In the genomic region with DNA sequence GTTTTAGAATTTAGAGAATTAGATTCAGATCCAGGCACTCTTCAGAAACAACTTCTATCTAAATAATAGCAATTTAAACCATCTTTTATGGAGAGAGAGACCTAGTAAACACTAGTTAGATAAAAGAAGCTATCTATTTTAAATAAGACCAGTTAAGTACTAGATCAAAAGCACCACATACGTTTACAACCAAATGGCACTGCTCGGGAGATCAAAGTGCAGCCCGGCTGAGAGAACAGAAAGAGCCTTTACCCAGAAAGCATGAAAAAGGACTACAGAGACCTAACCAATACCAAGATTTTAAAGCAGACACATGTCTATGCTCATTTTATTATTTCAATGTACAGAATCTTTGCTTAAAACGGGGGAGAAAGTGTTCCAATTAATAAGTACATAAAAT, we compare ENCODE assay signal across 18 cellular contexts. TPM values are rescaled to one million over a fixed set of nuclear protein-coding genes. Genes with fewer than 3 reads are reported as not detected.
A peak's percentile ranks its signal among the peaks of the same experiment; 100 is the strongest.
DNase-seq lines count a peak whose midpoint lies in the region; ATAC-seq and TF ChIP-seq lines count a peak whose summit lies in the region.
"Had no signal": no experiment of that assay in that cellular context is flagged by ENCODE, and none has a peak within 500 bp of the region (broad histone marks: within the 10 kb centered on the region; RNA-seq: fewer than 3 reads in every experiment).

No MANE protein-coding gene starts in this region.

- POLR2A ChIA-PET in naive thymus-derived CD8-positive, alpha-beta T cell (lab: Charles Lee), result no interaction called here

- H3K79me2 ChIP-seq in GM23338 (replicated peaks; ENCODE audit: insufficient read depth), result no peaks in the 10 kb centered on the region

- peaks cover 5% of the 10 kb centered on the region for H3K27me3 Mint-ChIP-seq in GM23338 (ENCODE audit: insufficient read depth, low read depth, poor library complexity)
- peaks cover 0 to 2% (median 0%) of the 10 kb centered on the region in 5 donors for H3K27me3 Mint-ChIP-seq in naive thymus-derived CD8-positive, alpha-beta T cell

- no peaks in the 10 kb centered on the region for H3K27me3 ChIP-seq in BLaER1
- H3K27me3 ChIP-seq in GM23338 (ENCODE audit: insufficient read depth), result no peaks in the 10 kb centered on the region
- no peaks in the 10 kb centered on the region for H3K27me3 ChIP-seq in colonic mucosa

- H4K20me1 ChIP-seq in BLaER1, result no peaks in the 10 kb centered on the region
- no peaks in the 10 kb centered on the region for H4K20me1 ChIP-seq in GM23338 (replicated peaks; ENCODE audit: insufficient read depth)

- no peaks in the 10 kb centered on the region for H3K36me3 Mint-ChIP-seq in GM23338 (ENCODE audit: low read depth)
- H3K36me3 Mint-ChIP-seq in naive thymus-derived CD8-positive, alpha-beta T cell, result no peaks in the 10 kb centered on the region

- no peaks in the 10 kb centered on the region; the same call in 1 of the 2 replicates for H3K9me2 ChIP-seq in GM23338 (ENCODE audit: insufficient read depth)

- peak; percentile 36; the same call in 2 of the 3 replicates for ATAC-seq in GM23338
- ATAC-seq in naive thymus-derived CD8-positive, alpha-beta T cell, result peak; percentile 71 to 82
- ATAC-seq in HG03139 (IDR thresholded peaks at IDR 0.05; ENCODE audit: unreplicated experiment), result no peak
- ATAC-seq in HG02571 (IDR thresholded peaks at IDR 0.05; ENCODE audit: unreplicated experiment), result no peak

- no peak overlapping the region for H3K27ac ChIP-seq in BLaER1
- H3K27ac ChIP-seq in GM23338 (ENCODE audit: low read depth), result no peak overlapping the region
- no peak overlapping the region for H3K27ac ChIP-seq in colonic mucosa

- H3K4me2 ChIP-seq in BLaER1 (peak overlapping the region; percentile 38), GM23338 (no peak overlapping the region)

- no peak for DNase-seq in GM23338 (ENCODE audit: low spot score)
- DNase-seq in colonic mucosa, result peak; percentile 64
- peak in 6 of 10 donors; percentile 6 to 40 (median 18) for DNase-seq in naive thymus-derived CD8-positive, alpha-beta T cell
- DNase-seq in glomerular visceral epithelial cell (ENCODE audit: extremely low spot score), result no peak
- no peak for DNase-seq in COLO668 (lab: John Stamatoyannopoulos, UW; ENCODE audit: unreplicated experiment)
- DNase-seq: DMS79; GOT3; Karpas-422; NCI-H187 treated with DMSO at 0.1 percent for 48 hours; NCI-H2171; NCI-H446 treated with DMSO at 0.1 percent for 48 hours; NK-92 treated with Interleukin-12 subunit alpha and Interleukin-12 subunit beta, amount 100 ng/mL, for 24 hours; OCI-M1; RPMI8226 had no signal

- peaks cover 17% of the 10 kb centered on the region for H3K4me1 ChIP-seq in BLaER1
- peaks cover 22% of the 10 kb centered on the region for H3K4me1 ChIP-seq in GM23338 (ENCODE audit: insufficient read depth)
- H3K4me1 ChIP-seq in colonic mucosa, result no peaks in the 10 kb centered on the region

- no peaks in the 10 kb centered on the region for H3K9me3 Mint-ChIP-seq in GM23338
- H3K9me3 Mint-ChIP-seq in naive thymus-derived CD8-positive, alpha-beta T cell, result no peaks in the 10 kb centered on the region

- H3K36me3 ChIP-seq in BLaER1 (no peaks in the 10 kb centered on the region), GM23338 (ENCODE audit: insufficient read depth) (no peaks in the 10 kb centered on the region), colonic mucosa (no peaks in the 10 kb centered on the region)

- no peaks in the 10 kb centered on the region for H3K9me3 ChIP-seq in BLaER1
- no peaks in the 10 kb centered on the region for H3K9me3 ChIP-seq in colonic mucosa

- no peak overlapping the region for H3K9ac ChIP-seq in BLaER1
- no peak overlapping the region for H3K9ac ChIP-seq in colonic mucosa (ENCODE audit: low read depth in 2 of 2, low read length in 2 of 2)

- no peak overlapping the region for H3K27ac Mint-ChIP-seq in GM23338
- H3K27ac Mint-ChIP-seq in naive thymus-derived CD8-positive, alpha-beta T cell, result peak overlapping the region in 3 of 10 donors; percentile 2 to 35 (median 18)

- H3K4me1 Mint-ChIP-seq in GM23338, result peaks cover 26% of the 10 kb centered on the region
- peaks cover 7 to 19% (median 13%) of the 10 kb centered on the region in 4 donors for H3K4me1 Mint-ChIP-seq in naive thymus-derived CD8-positive, alpha-beta T cell

- intact Hi-C loops in colonic mucosa (cut with DNase I), result no loop called here

- no peaks in the 10 kb centered on the region for H3F3A ChIP-seq in GM23338 (replicated peaks; ENCODE audit: low read depth)

- no peak overlapping the region for H3K4me3 ChIP-seq in BLaER1
- no peak overlapping the region for H3K4me3 ChIP-seq in GM23338
- H3K4me3 ChIP-seq in colonic mucosa, result no peak overlapping the region

- H3K4me3 Mint-ChIP-seq in GM23338, result no peak overlapping the region
- H3K4me3 Mint-ChIP-seq in naive thymus-derived CD8-positive, alpha-beta T cell, result peak overlapping the region in 8 of 10 donors; percentile 0 to 58 (median 39)

- no peak overlapping the region for H2AFZ ChIP-seq in GM23338

- TF ChIP-seq CTCF in GM23338 (conservative IDR thresholded peaks at IDR 0.05; ENCODE audit: low read depth in 2 of 2) (no peak), colonic mucosa (IDR thresholded peaks at IDR 0.05) (no peak)

TF ChIP-seq in GM23338, 12 proteins besides CTCF, POLR2A, EP300 and RAD21:
- TF ChIP-seq CREB1 (CRISPR knock-in tag; IDR thresholded peaks at IDR 0.05; ENCODE audit: low read depth) (no peak), EZH2 (IDR thresholded peaks at IDR 0.05; ENCODE audit: low read depth, unreplicated experiment) (no peak), POLR2AphosphoS5 (IDR thresholded peaks at IDR 0.05; ENCODE audit: low read depth) (no peak), ZNF331 (CRISPR knock-in tag; IDR thresholded peaks at IDR 0.05; ENCODE audit: low read depth) (no peak)

RNA-seq across cellular contexts. Expression of a gene that starts 30.8 kb away (rescaled TPM):
- not detected in 2 replicates for total RNA-seq in GM23338 (2014; rRNA removed; shearing (Covaris generic))
- 0.13 and 0.16 TPM in 2 replicates for polyA plus RNA-seq in GM23338 (2016; fragmentation: Nextera tagmentation; extraction: Ambion mirVana)
- under 1 TPM in 1 of 2 donors, not detected in 1; 0.61 TPM for total RNA-seq in colonic mucosa
- not detected for total RNA-seq in naive thymus-derived CD8-positive, alpha-beta T cell
- polyA plus RNA-seq in naive thymus-derived CD8-positive, alpha-beta T cell, result not detected
- total RNA-seq: A673 had no signal

Comparison
In these comparisons a context has a peak if more than half of its experiments do, and no peak if none do; other contexts are left out.
1. ATAC-seq: peak in GM23338 (single experiment) and naive thymus-derived CD8-positive, alpha-beta T cell (2 of 2); none in HG03139 (single experiment) and HG02571 (single experiment).
2. DNase-seq: peak in colonic mucosa (single experiment) and naive thymus-derived CD8-positive, alpha-beta T cell (6 of 10); none in GM23338 (single experiment), glomerular visceral epithelial cell (single experiment) and COLO668 (single experiment).